Comparison of ENCODE assay signal across 8 cellular contexts in genomic region chr4:31370866-31371465, GRCh38.
DNase-seq lines count a peak whose midpoint lies in the region; ATAC-seq and TF ChIP-seq lines count a peak whose summit lies in the region.

No MANE protein-coding gene starts in this region.

- H3K4me3 ChIP-seq in HEK293 (ENCODE audit: low read depth, low read length) (no peak overlapping the region), Loucy (ENCODE audit: low read length, poor library complexity, severe bottlenecking) (no peak overlapping the region), foreskin fibroblast (ENCODE audit: low read depth in 1 of 2, low read length in 2 of 2) (no peak overlapping the region)

- H3K4me2 ChIP-seq in Loucy (ENCODE audit: low read depth, low read length, poor library complexity, severe bottlenecking) = no peak overlapping the region

- H3K4me1 ChIP-seq in HEK293 (ENCODE audit: control insufficient read depth, insufficient read depth, low read length) (no peaks in the 10 kb centered on the region), Loucy (ENCODE audit: insufficient read depth, low read length, poor library complexity, severe bottlenecking) (no peaks in the 10 kb centered on the region)

- H3K27ac ChIP-seq in HEK293 (ENCODE audit: extremely low read depth, low read depth, low read length) = no peak overlapping the region

- H4K20me1 ChIP-seq in Loucy (ENCODE audit: insufficient read depth, low read length, poor library complexity, severe bottlenecking) = no peaks in the 10 kb centered on the region

- H2AFZ ChIP-seq in Loucy (ENCODE audit: low read length) = no peak overlapping the region

- no peaks in the 10 kb centered on the region for H3K27me3 ChIP-seq in Loucy (ENCODE audit: insufficient read depth, low read length, poor library complexity, severe bottlenecking)

- no peaks in the 10 kb centered on the region for H3F3A ChIP-seq in Loucy (ENCODE audit: low read depth)

- no peaks in the 10 kb centered on the region for H3K9me2 ChIP-seq in Loucy (replicated peaks; ENCODE audit: low read depth, low read length)

- TF ChIP-seq CTCF in HEK293 (tag by site-specific recombination; IDR thresholded peaks at IDR 0.05) (no peak), Loucy (conservative IDR thresholded peaks at IDR 0.05; ENCODE audit: low read length) (peak; percentile 80), foreskin fibroblast (IDR thresholded peaks at IDR 0.05; ENCODE audit: low read depth, low read length) (peak; percentile 64)

- intact Hi-C loops in activated CD4-positive, alpha-beta T cell treated with anti-CD3 and anti-CD28 coated beads for 36 hours (cut with DNase I, micrococcal nuclease) = no loop called here

- H3K36me3 ChIP-seq in HEK293 (ENCODE audit: control insufficient read depth in 2 of 2, insufficient read depth in 1 of 2, low read length in 2 of 2) (no peaks in the 10 kb centered on the region), Loucy (ENCODE audit: insufficient read depth, low read length) (no peaks in the 10 kb centered on the region)

- H3K4me3 Mint-ChIP-seq in activated CD4-positive, alpha-beta T cell treated with anti-CD3 and anti-CD28 coated beads for 36 hours = no peak overlapping the region

- H3K27ac Mint-ChIP-seq in activated CD4-positive, alpha-beta T cell treated with anti-CD3 and anti-CD28 coated beads for 36 hours = no peak overlapping the region

- H3K9ac ChIP-seq in Loucy (ENCODE audit: low read depth, low read length, poor library complexity, severe bottlenecking) = no peak overlapping the region

- H3K36me3 Mint-ChIP-seq in activated CD4-positive, alpha-beta T cell treated with anti-CD3 and anti-CD28 coated beads for 36 hours (ENCODE audit: low read depth) = no peaks in the 10 kb centered on the region

- CTCF ChIA-PET in activated CD4-positive, alpha-beta T cell treated with anti-CD3 and anti-CD28 coated beads for 36 hours (lab: Charles Lee) = no interaction called here
- CTCF ChIA-PET in HEK293 (lab: Yijun Ruan, JAX) = interaction anchor here (0.5 kb wide), 1 partner anchor 333 kb away, joined by 3 read pairs; no protein-coding TSS in a partner anchor

- ATAC-seq in activated CD4-positive, alpha-beta T cell treated with anti-CD3 and anti-CD28 coated beads for 36 hours = peak; percentile 49

- no peaks in the 10 kb centered on the region for H3K79me2 ChIP-seq in Loucy (ENCODE audit: insufficient read depth, low read length)

- no peaks in the 10 kb centered on the region for H3K4me1 Mint-ChIP-seq in activated CD4-positive, alpha-beta T cell treated with anti-CD3 and anti-CD28 coated beads for 36 hours

- H3K9me3 ChIP-seq in HEK293 (ENCODE audit: control insufficient read depth, insufficient read depth, low read depth, low read length) = no peaks in the 10 kb centered on the region
- no peaks in the 10 kb centered on the region for H3K9me3 ChIP-seq in Loucy (ENCODE audit: insufficient read depth, low read depth, low read length)

- no peak for DNase-seq in activated CD4-positive, alpha-beta T cell treated with anti-CD3 and anti-CD28 coated beads for 36 hours
- no peak for DNase-seq in activated CD4-positive, alpha-beta T cell treated with anti-CD3 and anti-CD28 coated beads, Interleukin-2, amount 50 U/mL, for 48 hours
- peak; percentile 41 for DNase-seq in SKM-1 treated with dmso at 0.1 percent for 144 hours (lab: John Stamatoyannopoulos, UW; ENCODE audit: unreplicated experiment)
- DNase-seq in foreskin fibroblast = peak; percentile 3 to 50
- DNase-seq in retina = peak; percentile 57
- no peak for DNase-seq in effector CD4-positive, alpha-beta T cell

- peaks cover 6% of the 10 kb centered on the region for H3K9me3 Mint-ChIP-seq in activated CD4-positive, alpha-beta T cell treated with anti-CD3 and anti-CD28 coated beads for 36 hours (ENCODE audit: low read depth)

- no peaks in the 10 kb centered on the region for H3K27me3 Mint-ChIP-seq in activated CD4-positive, alpha-beta T cell treated with anti-CD3 and anti-CD28 coated beads for 36 hours

- POLR2A ChIA-PET in activated CD4-positive, alpha-beta T cell treated with anti-CD3 and anti-CD28 coated beads for 36 hours (lab: Charles Lee) = no interaction called here
- POLR2A ChIA-PET in HEK293 (lab: Yijun Ruan, JAX) = no interaction called here

TF ChIP-seq in HEK293, 187 proteins besides CTCF, POLR2A, EP300 and RAD21:
- TF ChIP-seq ZNF654 (tag by site-specific recombination; IDR thresholded peaks at IDR 0.05; ENCODE audit: low read depth) = peak; percentile 65
- no peak for TF ChIP-seq ZNF16 (tag by site-specific recombination; IDR thresholded peaks at IDR 0.05; ENCODE audit: low read depth)

Comparison
In these comparisons a context has a peak if more than half of its experiments do, and no peak if none do; other contexts are left out.
1. DNase-seq: peak in SKM-1 treated with dmso at 0.1 percent for 144 hours (single experiment), foreskin fibroblast (2 of 2) and retina (single experiment); none in activated CD4-positive, alpha-beta T cell treated with anti-CD3 and anti-CD28 coated beads for 36 hours (single experiment), activated CD4-positive, alpha-beta T cell treated with anti-CD3 and anti-CD28 coated beads, Interleukin-2, amount 50 U/mL, for 48 hours (0 of 2) and effector CD4-positive, alpha-beta T cell (single experiment).